Comparison of ENCODE assay signal across 19 cellular contexts in genomic region chr2:63811063-63811462, GRCh38.
"Had no signal": no experiment of that assay in that cellular context is flagged by ENCODE, and none has a peak within 500 bp of the region (broad histone marks: within the 10 kb centered on the region; RNA-seq: fewer than 3 reads in every experiment).

No MANE protein-coding gene starts in this region.

- H3K79me2 ChIP-seq: hepatocyte had no signal

- ATAC-seq: foreskin keratinocyte, gastroesophageal sphincter, heart left ventricle, left lung, left ventricle myocardium superior, lower lobe of right lung had no signal

- H3K27me3 ChIP-seq: esophagus muscularis mucosa, foreskin keratinocyte, gastroesophageal sphincter, heart left ventricle, hepatocyte, left lung had no signal

- H3K4me3 ChIP-seq: esophagus muscularis mucosa, gastroesophageal sphincter, heart left ventricle, hepatocyte, left lung, lower lobe of right lung had no signal

- H3K36me3 ChIP-seq: esophagus muscularis mucosa, gastroesophageal sphincter, heart left ventricle, left lung, lower lobe of right lung had no signal

- H3K4me2 ChIP-seq: hepatocyte had no signal

- DNase-seq: cortex of kidney; effector CD8-positive, alpha-beta T cell; foreskin keratinocyte; heart left ventricle; hypothalamus; immature natural killer cell; islet precursor cell; kidney; kidney glomerular epithelial cell; left lung; left ventricle myocardium superior; lower lobe of right lung; mesenchymal stem cell had no signal

- H2AFZ ChIP-seq: hepatocyte had no signal

- H3K4me1 ChIP-seq: esophagus muscularis mucosa, gastroesophageal sphincter, lower lobe of right lung had no signal

- H3K9me3 ChIP-seq: esophagus muscularis mucosa, gastroesophageal sphincter, heart left ventricle, lower lobe of right lung had no signal

- H3K27ac ChIP-seq: esophagus muscularis mucosa, foreskin keratinocyte, gastroesophageal sphincter, heart left ventricle, hepatocyte, left lung, lower lobe of right lung had no signal

- FAIRE-seq: colon, endothelial cell of umbilical vein, frontal cortex, kidney had no signal
